9 cellular contexts compared by ENCODE assay signal in genomic region chr11:45178890-45179663, GRCh38. TPM values are rescaled to one million over a fixed set of nuclear protein-coding genes. Genes with fewer than 3 reads are reported as not detected.
DNase-seq lines count a peak whose midpoint lies in the region; ATAC-seq, FAIRE-seq and TF ChIP-seq lines count a peak whose summit lies in the region.
"Had no signal": no experiment of that assay in that cellular context is flagged by ENCODE, and none has a peak within 500 bp of the region (broad histone marks: within the 10 kb centered on the region; RNA-seq: fewer than 3 reads in every experiment).

No MANE protein-coding gene starts in this region.

- TF ChIP-seq CTCF in heart right ventricle (IDR thresholded peaks at IDR 0.05) (no peak), mammary epithelial cell (conservative IDR thresholded peaks at IDR 0.05 in 1 of 2, IDR thresholded peaks at IDR 0.05 in 1 of 2; ENCODE audit: extremely low read depth in 1 of 2, insufficient read depth in 1 of 2, low read depth in 1 of 2, low read length in 2 of 2) (no peak), mesothelial cell of epicardium (IDR thresholded peaks at IDR 0.05; ENCODE audit: unreplicated experiment) (no peak)

- H3K4me2 ChIP-seq in mammary epithelial cell (ENCODE audit: insufficient read depth, low read depth, low read length): no peak overlapping the region

- in situ Hi-C loops in mammary epithelial cell (cut with MboI; ENCODE audit: low sequenced_read_pairs in 2 of 2): no loop called here

- no peaks in the 10 kb centered on the region for H3K9me3 Mint-ChIP-seq in mesothelial cell of epicardium

- H3K9me3 ChIP-seq in heart right ventricle (no peaks in the 10 kb centered on the region), mammary epithelial cell (replicated peaks; ENCODE audit: insufficient read depth, low read length) (no peaks in the 10 kb centered on the region)

- H3K4me3 ChIP-seq in heart right ventricle: no peak overlapping the region
- H3K4me3 ChIP-seq in mammary epithelial cell (replicated peaks in 1 of 3; ENCODE audit: insufficient read depth in 1 of 3, low read depth in 2 of 3, low read length in 3 of 3): no peak overlapping the region

- no peaks in the 10 kb centered on the region for H4K20me1 ChIP-seq in mammary epithelial cell (ENCODE audit: insufficient read depth, low read length)

- FAIRE-seq in urothelium cell line (lab: Jason Lieb, UNC): no peak

- H3K4me1 ChIP-seq in heart right ventricle: peaks cover 15 to 52% (median 26%) of the 10 kb centered on the region in 9 donors
- H3K4me1 ChIP-seq in mammary epithelial cell (ENCODE audit: insufficient read depth, low read length): peaks cover 21% of the 10 kb centered on the region

- H3K27me3 ChIP-seq in heart right ventricle (peaks cover 0 to 20% (median 0%) of the 10 kb centered on the region in 7 donors), mammary epithelial cell (ENCODE audit: insufficient read depth, low read length) (no peaks in the 10 kb centered on the region)

- dilution Hi-C loops in mammary epithelial cell (cut with HindIII; ENCODE audit: low sequenced_read_pairs): no loop called here

- peaks cover 40% of the 10 kb centered on the region for H3K4me1 Mint-ChIP-seq in mesothelial cell of epicardium

- peak overlapping the region; percentile 95 for H3K27ac Mint-ChIP-seq in mesothelial cell of epicardium

- H2AFZ ChIP-seq in mammary epithelial cell (ENCODE audit: low read depth, low read length): no peak overlapping the region

- CTCF ChIA-PET in mammary epithelial cell (lab: Charles Lee; ENCODE audit: low non-redundant PET): no interaction called here

- no peak for DNase-seq in heart right ventricle
- DNase-seq in cardiac septum (ENCODE audit: low spot score): no peak
- DNase-seq in mammary epithelial cell: peak; percentile 86
- no peak for DNase-seq in mesothelial cell of epicardium (ENCODE audit: low spot score in 2 of 2, unreplicated experiment in 2 of 2)
- peak; percentile 17 for DNase-seq in urothelium cell line (ENCODE audit: low spot score)
- no peak for DNase-seq in NCI-H2227 treated with DMSO at 0.1 percent for 48 hours (lab: John Stamatoyannopoulos, UW)

- H3K36me3 Mint-ChIP-seq in mesothelial cell of epicardium: no peaks in the 10 kb centered on the region

- H3K36me3 ChIP-seq in heart right ventricle (peaks cover 0 to 20% (median 5%) of the 10 kb centered on the region in 9 donors), mammary epithelial cell (ENCODE audit: insufficient read depth, low read length) (no peaks in the 10 kb centered on the region)

- H3K27me3 Mint-ChIP-seq in mesothelial cell of epicardium (ENCODE audit: low read depth): no peaks in the 10 kb centered on the region

- peak in 2 of 8 donors; percentile 26 to 31 for ATAC-seq in heart right ventricle
- ATAC-seq in HG02571 (IDR thresholded peaks at IDR 0.05; ENCODE audit: unreplicated experiment): no peak
- no peak for ATAC-seq in HG03460 (IDR thresholded peaks at IDR 0.05; ENCODE audit: unreplicated experiment)

- 62 to 66% methylated on average over 8 of the region's 8 CpGs for WGBS in heart right ventricle, 2 donors
- WGBS in mammary epithelial cell (ENCODE audit: low coverage, missing lambda C conversion rate): 55% methylated on average over 8 of the region's 8 CpGs

- no TSS peak for BruUV-seq in mammary epithelial cell (replicated peaks; lab: Mats Ljungman, UMichigan)

- no peak overlapping the region for H3K9ac ChIP-seq in mammary epithelial cell (ENCODE audit: insufficient read depth, low read length)

- H3K4me3 Mint-ChIP-seq in mesothelial cell of epicardium: peak overlapping the region; percentile 5

- no peaks in the 10 kb centered on the region for H3K79me2 ChIP-seq in mammary epithelial cell (ENCODE audit: insufficient read depth, low read length)

- H3K27ac ChIP-seq in heart right ventricle (peak overlapping the region in 9 of 10 donors; percentile 72 to 90 (median 88)), mammary epithelial cell (ENCODE audit: insufficient read depth, low read depth, low read length) (no peak overlapping the region)
- H3K27ac ChIP-seq: C4-2B had no signal

- intact Hi-C loops in heart right ventricle (cut with DNase I) (loop anchor here in 1 of 10 donors (10.0 kb wide), 1 partner anchor 56 kb away; no protein-coding TSS in a partner anchor), cardiac septum (cut with DNase I) (no loop called here), mammary epithelial cell (cut with micrococcal nuclease) (no loop called here)

RNA-seq across cellular contexts. Expression of gene PRDM11, which starts 32.6 kb away (rescaled TPM):
- total RNA-seq in heart right ventricle (10 to 100 TPM; 10.8 to 22.0 (median 15.8) TPM), cardiac septum (20.7 TPM), mammary epithelial cell (1 to 10 TPM; 3.3 to 3.4 TPM), mesothelial cell of epicardium (56.9 to 60.9 TPM (median 60.2 TPM) in 3 replicates)
- polyA plus RNA-seq in heart right ventricle (1 to 10 TPM; 4.6 to 7.7 TPM), mammary epithelial cell (1.7 TPM)
- polyA minus RNA-seq in mammary epithelial cell: 4.2 TPM

Comparison
In these comparisons a context has a peak if more than half of its experiments do, and no peak if none do; other contexts are left out.
1. DNase-seq: peak in mammary epithelial cell (single experiment) and urothelium cell line (single experiment); none in heart right ventricle (0 of 2), cardiac septum (single experiment), mesothelial cell of epicardium (0 of 2) and NCI-H2227 treated with DMSO at 0.1 percent for 48 hours (single experiment).